Comparison of ENCODE assay signal across 14 cellular contexts in genomic region chr18:48399303-48400075, GRCh38. TPM values are rescaled to one million over a fixed set of nuclear protein-coding genes. Genes with fewer than 3 reads are reported as not detected.
"Had no signal": no experiment of that assay in that cellular context is flagged by ENCODE, and none has a peak within 500 bp of the region (broad histone marks: within the 10 kb centered on the region; RNA-seq: fewer than 3 reads in every experiment).

No MANE protein-coding gene starts in this region.

- H3K9me3 ChIP-seq: colonic mucosa, heart right ventricle, ovary had no signal

- H3K27ac Mint-ChIP-seq: activated CD8-positive, alpha-beta T cell treated with anti-CD3 and anti-CD28 coated beads for 36 hours; stimulated activated naive CD8-positive, alpha-beta T cell treated with anti-CD3 and anti-CD28 coated beads, Interleukin-15, Interleukin-2, amounts not matched to agents 100 ng/mL and 50 ng/mL, for 24 hours had no signal

- H3K9me3 Mint-ChIP-seq: activated CD8-positive, alpha-beta T cell treated with anti-CD3 and anti-CD28 coated beads for 36 hours; neural crest cell; stimulated activated naive CD8-positive, alpha-beta T cell treated with anti-CD3 and anti-CD28 coated beads, Interleukin-15, Interleukin-2, amounts not matched to agents 100 ng/mL and 50 ng/mL, for 24 hours had no signal

- DNase-seq: activated CD4-positive, CD25-positive, alpha-beta regulatory T cell treated with anti-CD3 and anti-CD28 coated beads, Interleukin-2, amount 50 U/mL, for 72 hours; activated CD8-positive, alpha-beta memory T cell treated with anti-CD3 and anti-CD28 coated beads, Interleukin-2, amount 50 U/mL, for 48 hours; activated CD8-positive, alpha-beta T cell treated with anti-CD3 and anti-CD28 coated beads for 36 hours; activated naive CD4-positive, alpha-beta T cell; caudate nucleus; colonic mucosa; effector CD8-positive, alpha-beta T cell; heart right ventricle; islet precursor cell; ovary; stimulated activated CD4-positive, alpha-beta T cell treated with anti-CD3 and anti-CD28 coated beads, Interleukin-15, amount 100 ng/mL, for 24 hours; stimulated activated CD4-positive, alpha-beta T cell treated with anti-CD3 and anti-CD28 coated beads, Interleukin-4, amount 100 ng/mL, for 24 hours had no signal

- H3K36me3 ChIP-seq: colonic mucosa, heart right ventricle, ovary had no signal

- H3K4me1 Mint-ChIP-seq: neural crest cell had no signal

- H3K4me3 ChIP-seq: colonic mucosa, heart right ventricle, ovary had no signal

- H3K4me3 Mint-ChIP-seq: activated CD8-positive, alpha-beta T cell treated with anti-CD3 and anti-CD28 coated beads for 36 hours; neural crest cell; stimulated activated naive CD8-positive, alpha-beta T cell treated with anti-CD3 and anti-CD28 coated beads, Interleukin-15, Interleukin-2, amounts not matched to agents 100 ng/mL and 50 ng/mL, for 24 hours had no signal

- H3K27ac ChIP-seq: colonic mucosa, ovary had no signal

- H3K4me1 ChIP-seq: colonic mucosa had no signal

RNA-seq across cellular contexts. Expression of gene ZBTB7C, which starts 9.7 kb away (rescaled TPM):
- total RNA-seq: activated CD8-positive, alpha-beta T cell treated with anti-CD3 and anti-CD28 coated beads for 36 hours had no signal
